8 cellular contexts compared by ENCODE assay signal in the genomic region with DNA sequence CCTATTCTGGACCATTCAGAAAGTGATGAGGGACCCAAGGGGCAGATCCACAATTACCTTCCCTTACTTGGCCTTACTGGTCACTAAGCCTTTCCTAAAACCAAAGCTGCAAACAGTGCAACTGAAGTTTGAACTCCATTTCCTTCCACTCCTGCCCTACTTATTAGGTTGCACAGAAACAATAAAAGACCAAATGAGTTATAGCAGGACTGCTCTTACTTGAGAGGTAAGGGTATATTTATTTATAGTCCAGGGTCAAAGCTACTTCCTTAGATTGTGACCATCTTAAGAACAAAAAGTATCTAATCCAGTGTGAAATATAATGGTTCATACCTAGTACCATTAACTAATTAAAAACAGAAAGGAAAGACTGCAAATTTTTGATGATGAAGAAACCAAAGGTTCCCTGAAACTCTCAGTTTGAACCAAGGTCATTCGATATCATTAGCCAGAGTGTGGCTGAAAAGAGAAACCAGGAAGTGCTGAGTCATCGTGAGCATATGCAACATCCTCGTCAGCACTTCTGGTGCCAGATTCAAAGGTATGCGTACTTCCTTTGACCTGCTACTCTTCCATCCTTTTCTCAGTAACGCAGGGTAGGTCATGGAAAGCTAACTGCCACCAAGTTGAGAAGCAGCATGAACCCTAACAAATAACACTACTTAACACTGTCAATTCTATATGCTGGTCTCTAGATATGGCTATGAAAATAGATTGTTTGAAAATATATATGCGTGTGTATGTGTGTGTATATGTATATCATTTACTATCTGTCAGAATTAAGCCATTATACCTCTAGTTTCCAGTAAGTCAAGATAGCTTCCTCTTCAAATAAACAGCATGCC. TPM values are rescaled to one million over a fixed set of nuclear protein-coding genes. Genes with fewer than 3 reads are reported as not detected.
A peak's percentile ranks its signal among the peaks of the same experiment; 100 is the strongest.
DNase-seq lines count a peak whose midpoint lies in the region; ATAC-seq and TF ChIP-seq lines count a peak whose summit lies in the region.

No MANE protein-coding gene starts in this region.

- no peaks in the 10 kb centered on the region for H3F3A ChIP-seq in PC-3 (ENCODE audit: low read length, unreplicated experiment)

- H3K36me3 ChIP-seq in PC-3 (ENCODE audit: low read depth, low read length) = peaks cover 5% of the 10 kb centered on the region; the same call in 1 of the 2 replicates
- no peaks in the 10 kb centered on the region for H3K36me3 ChIP-seq in cardiac muscle cell

- intact Hi-C loops in Calu3 (cut with micrococcal nuclease; ENCODE audit: unreplicated experiment) = no loop called here
- intact Hi-C loops in PC-3 (cut with micrococcal nuclease) = loop anchor here (2.0 kb wide), 1 partner anchor 23 kb away; no protein-coding TSS in a partner anchor

- H3K27me3 Mint-ChIP-seq in Calu3 (ENCODE audit: unreplicated experiment) = no peaks in the 10 kb centered on the region

- H3K79me2 ChIP-seq in PC-3 (ENCODE audit: low read length) = peaks cover 88% of the 10 kb centered on the region

- H3K27ac ChIP-seq in PC-3 (ENCODE audit: low read length) = peak overlapping the region; percentile 89
- peak overlapping the region; percentile 79 for H3K27ac ChIP-seq in cardiac muscle cell

- peak; percentile 61 for DNase-seq in Calu3
- peak; percentile 89 for DNase-seq in PC-3
- peak; percentile 27 for DNase-seq in activated naive CD4-positive, alpha-beta T cell treated with anti-CD3 and anti-CD28 coated beads, Interleukin-2, amount 50 U/mL, for 16 hours
- peak; percentile 77 to 95 for DNase-seq in cardiac muscle cell (ENCODE audit: low read depth in 1 of 2, low spot score in 1 of 2)
- peak; percentile 82 for DNase-seq in retinal pigment epithelial cell (ENCODE audit: low read depth)
- DNase-seq in HuH-7 (ENCODE audit: low spot score) = no peak

- ATAC-seq in GM19397 (IDR thresholded peaks at IDR 0.05; ENCODE audit: unreplicated experiment) (peak; percentile 72), HG03439 (IDR thresholded peaks at IDR 0.05; ENCODE audit: unreplicated experiment) (peak; percentile 76), PC-3 (peak; percentile 96)

- peaks cover 21% of the 10 kb centered on the region for H3K4me1 ChIP-seq in PC-3 (ENCODE audit: insufficient read depth, low read length)
- peaks cover 8% of the 10 kb centered on the region for H3K4me1 ChIP-seq in cardiac muscle cell (ENCODE audit: low read depth)

- H2AFZ ChIP-seq in PC-3 (ENCODE audit: low read length) = peak overlapping the region; percentile 55

- BruUV-seq in Calu3 (replicated peaks; lab: Mats Ljungman, UMichigan) = no TSS peak
- BruUV-seq in PC-3 (replicated peaks; lab: Mats Ljungman, UMichigan) = TSS peak; percentile 52

- no peak overlapping the region for H3K4me3 Mint-ChIP-seq in Calu3 (ENCODE audit: low read depth, unreplicated experiment)

- H3K4me3 ChIP-seq in PC-3 (ENCODE audit: low read length) (peak overlapping the region; percentile 31), cardiac muscle cell (no peak overlapping the region), retinal pigment epithelial cell (ENCODE audit: low read length) (no peak overlapping the region)

- no peaks in the 10 kb centered on the region; the same call in 1 of the 2 replicates for H4K20me1 ChIP-seq in PC-3 (ENCODE audit: low read length)

- H3K27ac Mint-ChIP-seq in Calu3 (ENCODE audit: unreplicated experiment) = peak overlapping the region; percentile 54

- H3K9me3 ChIP-seq in PC-3 (ENCODE audit: low read length) (no peaks in the 10 kb centered on the region), cardiac muscle cell (ENCODE audit: low read depth) (no peaks in the 10 kb centered on the region)

- peak overlapping the region; percentile 60 for H3K9ac ChIP-seq in PC-3 (ENCODE audit: low read length)

- peak overlapping the region; percentile 76 for H3K4me2 ChIP-seq in PC-3 (ENCODE audit: low read length)

- CTCF ChIA-PET in Calu3 (lab: Charles Lee) (no interaction called here), PC-3 (lab: Charles Lee) (no interaction called here)

- H3K27me3 ChIP-seq in PC-3 (ENCODE audit: low read length) (no peaks in the 10 kb centered on the region), cardiac muscle cell (no peaks in the 10 kb centered on the region)

- peaks cover 5% of the 10 kb centered on the region for H3K36me3 Mint-ChIP-seq in Calu3 (ENCODE audit: insufficient read depth, unreplicated experiment)

- H3K4me1 Mint-ChIP-seq in Calu3 (ENCODE audit: low read depth, unreplicated experiment) = peaks cover 13% of the 10 kb centered on the region

- no peaks in the 10 kb centered on the region for H3K9me2 ChIP-seq in PC-3 (replicated peaks; ENCODE audit: low read length)

- TF ChIP-seq CTCF in Calu3 (IDR thresholded peaks at IDR 0.05; ENCODE audit: unreplicated experiment) (no peak), PC-3 (conservative IDR thresholded peaks at IDR 0.05; ENCODE audit: low read depth, low read length) (no peak), cardiac muscle cell (IDR thresholded peaks at IDR 0.05; ENCODE audit: low read depth, low read length) (no peak), retinal pigment epithelial cell (conservative IDR thresholded peaks at IDR 0.05; ENCODE audit: low read depth, low read length) (no peak)

- H3K9me3 Mint-ChIP-seq in Calu3 (ENCODE audit: low read depth, unreplicated experiment) = no peaks in the 10 kb centered on the region

- POLR2A ChIA-PET in PC-3 (lab: Charles Lee; ENCODE audit: unreplicated experiment) = no interaction called here

RNA-seq across cellular contexts. Expression of a gene that starts 26.8 kb away (rescaled TPM):
- total RNA-seq in Calu3 (2022) (67.7 and 87.9 TPM in 2 replicates), PC-3 (2014; rRNA removed) (38.4 and 38.7 TPM in 2 replicates), cardiac muscle cell (81.6 and 98.1 TPM in 2 replicates)
- 28.7 and 38.8 TPM in 2 replicates for polyA plus RNA-seq in cardiac muscle cell
